ENCODE assay signal across 8 cellular contexts in genomic region chrX:13688772-13689518, GRCh38. TPM values are rescaled to one million over a fixed set of nuclear protein-coding genes. Genes with fewer than 3 reads are reported as not detected.
DNase-seq lines count a peak whose midpoint lies in the region; ATAC-seq, FAIRE-seq and TF ChIP-seq lines count a peak whose summit lies in the region.

Gene RAB9A, plus strand, starts transcription at chrX:13689128. Its CDS starts 19,619 bp downstream, at chrX:13708747.

- DNase-seq in CD14-positive monocyte (ENCODE audit: low spot score) (peak; percentile 59), H1 (ENCODE audit: low read depth in 1 of 2, low spot score in 2 of 2) (peak; percentile 9 to 90), mesenteric fat pad (ENCODE audit: low spot score) (peak; percentile 94)
- DNase-seq in NK-92 treated with Interleukin-12 subunit alpha and Interleukin-12 subunit beta, amount 100 ng/mL, for 24 hours (lab: John Stamatoyannopoulos, UW): peak; percentile 61
- DNase-seq in activated CD8-positive, alpha-beta memory T cell treated with anti-CD3 and anti-CD28 coated beads for 48 hours (ENCODE audit: low read depth in 2 of 3, low spot score in 2 of 3): peak; percentile 42 to 78 (median 63)
- DNase-seq in stimulated activated CD8-positive, alpha-beta memory T cell treated with anti-CD3 and anti-CD28 coated beads, Interleukin-15, amount 100 ng/mL, for 24 hours (ENCODE audit: low read depth): peak; percentile 55

- peaks cover 0 to 6% (median 0%) of the 10 kb centered on the region in 7 donors for H3K9me3 Mint-ChIP-seq in CD14-positive monocyte

- no peak within 1 kb of the TSS for H2BK20ac ChIP-seq in H1 (ENCODE audit: low read length)

- H4K20me1 ChIP-seq in H1 (replicated peaks in 1 of 2; ENCODE audit: control insufficient read depth in 1 of 2, insufficient read depth in 2 of 2, low read length in 2 of 2): peaks cover 0 to 6% of the 10 kb centered on the region in 2 experiments

- FAIRE-seq in H1 (lab: Jason Lieb, UNC): no peak

- H2BK5ac ChIP-seq in H1 (ENCODE audit: low read depth, low read length): 0 out of 2 replicates have a peak within 1 kb of the TSS, but pooled peaks have one; percentile 52

- H3K23ac ChIP-seq in H1 (ENCODE audit: insufficient read length): no peak within 1 kb of the TSS

- H2AK5ac ChIP-seq in H1 (ENCODE audit: low read depth, low read length): no peak within 1 kb of the TSS

- peak within 1 kb of the TSS; percentile 76; the same call in 1 of the 2 replicates for H2AFZ ChIP-seq in H1 (ENCODE audit: low read length)

- ATAC-seq in GM19395 (IDR thresholded peaks at IDR 0.05; ENCODE audit: unreplicated experiment): peak; percentile 79
- ATAC-seq in HG03571 (IDR thresholded peaks at IDR 0.05; ENCODE audit: unreplicated experiment): peak; percentile 53

- peaks cover 4% of the 10 kb centered on the region; the same call in 1 of the 2 replicates for H3K23me2 ChIP-seq in H1 (ENCODE audit: low read depth, low read length)

- no peak within 1 kb of the TSS for H2BK12ac ChIP-seq in H1 (ENCODE audit: low read depth, low read length)

- TF ChIP-seq POLR2A in H1 (IDR thresholded peaks at IDR 0.05; ENCODE audit: control extremely low read depth in 1 of 2, low read depth in 2 of 2, low read length in 2 of 2): peak in 1 of 2 experiments; percentile 41

- peak within 1 kb of the TSS; percentile 83 to 92 for H3K4me3 Mint-ChIP-seq in CD14-positive monocyte

- H3K79me2 ChIP-seq in H1 (ENCODE audit: control insufficient read depth in 1 of 2, insufficient read depth in 2 of 2, low read length in 2 of 2): peaks cover 4 to 44% of the 10 kb centered on the region in 2 experiments; a peak in 3 of 4 replicates

- intact Hi-C loops in CD14-positive monocyte (cut with micrococcal nuclease): no loop called here

- no peak within 1 kb of the TSS for H2BK15ac ChIP-seq in H1 (ENCODE audit: low read length)

- H3K36me3 ChIP-seq in H1 (ENCODE audit: control insufficient read depth in 2 of 4, insufficient read depth in 4 of 4, low read length in 3 of 4): no peaks in the 10 kb centered on the region

- peak within 1 kb of the TSS; percentile 70 to 76 for H3K4me2 ChIP-seq in H1 (ENCODE audit: insufficient read depth in 1 of 2, low read depth in 2 of 2, low read length in 2 of 2)

- H3K4me1 ChIP-seq in H1 (replicated peaks in 1 of 4; ENCODE audit: control insufficient read depth in 3 of 4, insufficient read depth in 4 of 4, low read length in 3 of 4): peaks cover 0 to 7% (median 3%) of the 10 kb centered on the region in 4 experiments; a peak in 4 of 7 replicates

- H3K18ac ChIP-seq in H1 (ENCODE audit: extremely low read depth, low read length): no peak within 1 kb of the TSS; the same call in 1 of the 2 replicates

- H3K79me1 ChIP-seq in H1 (ENCODE audit: low read depth, low read length): no peaks in the 10 kb centered on the region

- H3K27ac ChIP-seq in H1 (ENCODE audit: low read depth, low read length): peak within 1 kb of the TSS; percentile 85; the same call in 1 of the 2 replicates

- H3K14ac ChIP-seq in H1 (ENCODE audit: insufficient read length): no peak within 1 kb of the TSS

- no peaks in the 10 kb centered on the region for H3K9me3 ChIP-seq in H1 (ENCODE audit: insufficient read depth in 2 of 2, low read depth in 1 of 2, low read length in 1 of 2)

- peaks cover 0 to 39% (median 0%) of the 10 kb centered on the region in 3 donors for H3K27me3 Mint-ChIP-seq in CD14-positive monocyte (ENCODE audit: low read depth in 3 of 3)

- peak within 1 kb of the TSS; percentile 68 for H4K8ac ChIP-seq in H1 (ENCODE audit: extremely low read depth, insufficient read depth, low read length)

- H2BK120ac ChIP-seq in H1 (replicated peaks; ENCODE audit: low read depth, low read length): no peak within 1 kb of the TSS

- TF ChIP-seq CTCF in CD14-positive monocyte (IDR thresholded peaks at IDR 0.05) (no peak), H1 (IDR thresholded peaks at IDR 0.05; ENCODE audit: control extremely low read depth in 1 of 3, insufficient read depth in 1 of 3, low read depth in 1 of 3, low read length in 3 of 3) (no peak)

- H3K27me3 ChIP-seq in H1 (replicated peaks in 1 of 4; ENCODE audit: control insufficient read depth in 3 of 4, extremely low read depth in 1 of 4, insufficient read depth in 3 of 4, low read length in 3 of 4): peaks cover 0 to 2% (median 0%) of the 10 kb centered on the region in 4 experiments; a peak in 2 of 7 replicates

- no peak within 1 kb of the TSS for H3K56ac ChIP-seq in H1 (replicated peaks; ENCODE audit: insufficient read length, low read depth, low read length)

- peak within 1 kb of the TSS; percentile 80 to 91 (median 86) for H3K4me3 ChIP-seq in H1 (ENCODE audit: extremely low read depth in 1 of 4, insufficient read depth in 2 of 4, low read depth in 3 of 4, low read length in 4 of 4)

- peaks cover 43% of the 10 kb centered on the region for H3K4me1 Mint-ChIP-seq in CD14-positive monocyte

- no peaks in the 10 kb centered on the region for H3K36me3 Mint-ChIP-seq in CD14-positive monocyte

- peak within 1 kb of the TSS; percentile 74 to 83 (median 81) for H3K9ac ChIP-seq in H1 (replicated peaks in 1 of 4; ENCODE audit: extremely low read depth in 1 of 4, low read depth in 3 of 4, low read length in 3 of 4)

- 0% methylated on average over 3 of the region's 67 CpGs; no CpG with 5 or more reads in 1 of the 2 experiments for WGBS in H1 (ENCODE audit: extremely low coverage in 1 of 2, insufficient coverage in 1 of 2, insufficient read length in 1 of 2, insufficient replicate concordance in 2 of 2, low coverage in 1 of 2, low lambda C conversion rate in 2 of 2, missing lambda C conversion rate in 1 of 2), 2 experiments

- TF ChIP-seq RAD21 in H1 (IDR thresholded peaks at IDR 0.05 in 1 of 2, conservative IDR thresholded peaks at IDR 0.05 in 1 of 2; ENCODE audit: low read depth in 2 of 2, low read length in 2 of 2): no peak

- TF ChIP-seq EP300 in H1 (IDR thresholded peaks at IDR 0.05; ENCODE audit: borderline replicate concordance in 1 of 2, low read depth in 2 of 2, low read length in 2 of 2): no peak

- H4K91ac ChIP-seq in H1 (replicated peaks; ENCODE audit: insufficient read length, low read length): peak within 1 kb of the TSS; percentile 42

- H3K4ac ChIP-seq in H1 (replicated peaks; ENCODE audit: insufficient read length, low read depth, low read length): no peak within 1 kb of the TSS

- peak within 1 kb of the TSS; percentile 87 to 97 (median 94) for H3K27ac Mint-ChIP-seq in CD14-positive monocyte

- peak within 1 kb of the TSS; percentile 86 for H4K5ac ChIP-seq in H1 (ENCODE audit: insufficient read length, low read depth, low read length)

- POLR2A ChIA-PET in H1 (lab: Charles Lee; ENCODE audit: partially characterized antibody): interaction anchor here (0.9 to 1.9 kb wide), 3 partner anchors 46 to 134 kb away, joined by 3 to 7 read pairs (median 3); partner anchors contain the start of gene OFD1

- CTCF ChIA-PET in H1 (lab: Charles Lee; ENCODE audit: partially characterized antibody): no interaction called here

TF ChIP-seq in H1, 55 proteins besides CTCF, POLR2A, EP300 and RAD21 (continues in another document):
- no peak for TF ChIP-seq CBX5 (IDR thresholded peaks at IDR 0.05; ENCODE audit: low read depth, low read length)
- peak; percentile 69; the same call in 1 of the 2 replicates for TF ChIP-seq POLR2AphosphoS5 (IDR thresholded peaks at IDR 0.05; ENCODE audit: low read depth, low read length)
- no peak for TF ChIP-seq BACH1 (IDR thresholded peaks at IDR 0.05; ENCODE audit: low read length)
- peak; percentile 31; the same call in 1 of the 2 replicates for TF ChIP-seq TAF1 (IDR thresholded peaks at IDR 0.05; ENCODE audit: low read depth, low read length)
- TF ChIP-seq TAF7 (optimal IDR thresholded peaks at IDR 0.05; ENCODE audit: borderline replicate concordance, low read depth, low read length): no peak
- TF ChIP-seq SP4 (IDR thresholded peaks at IDR 0.05; ENCODE audit: low read length): no peak
- no peak for TF ChIP-seq NRF1 (IDR thresholded peaks at IDR 0.05; ENCODE audit: low read depth, low read length)
- no peak for TF ChIP-seq TBP (IDR thresholded peaks at IDR 0.05; ENCODE audit: low read depth, low read length)
- no peak for TF ChIP-seq RFX5 (IDR thresholded peaks at IDR 0.05; ENCODE audit: borderline replicate concordance, low read depth, low read length)
- TF ChIP-seq SIN3A (conservative IDR thresholded peaks at IDR 0.05 in 1 of 2, IDR thresholded peaks at IDR 0.05 in 1 of 2; ENCODE audit: low read depth in 1 of 2, low read length in 2 of 2): no peak; a peak in 1 of 4 replicates
- no peak for TF ChIP-seq RXRA (IDR thresholded peaks at IDR 0.05; ENCODE audit: insufficient read depth, low read depth, low read length)
- no peak for TF ChIP-seq HDAC2 (IDR thresholded peaks at IDR 0.05; ENCODE audit: borderline replicate concordance in 1 of 2, low read depth in 2 of 2, low read length in 2 of 2)
- TF ChIP-seq SIX5 (IDR thresholded peaks at IDR 0.05; ENCODE audit: low read depth, low read length): no peak
- TF ChIP-seq KDM4A (IDR thresholded peaks at IDR 0.05; ENCODE audit: low read depth, low read length, severe bottlenecking): peak; percentile 65
- no peak for TF ChIP-seq ATF3 (IDR thresholded peaks at IDR 0.05; ENCODE audit: insufficient read depth, low read depth, low read length)
- TF ChIP-seq, protein P1, sequence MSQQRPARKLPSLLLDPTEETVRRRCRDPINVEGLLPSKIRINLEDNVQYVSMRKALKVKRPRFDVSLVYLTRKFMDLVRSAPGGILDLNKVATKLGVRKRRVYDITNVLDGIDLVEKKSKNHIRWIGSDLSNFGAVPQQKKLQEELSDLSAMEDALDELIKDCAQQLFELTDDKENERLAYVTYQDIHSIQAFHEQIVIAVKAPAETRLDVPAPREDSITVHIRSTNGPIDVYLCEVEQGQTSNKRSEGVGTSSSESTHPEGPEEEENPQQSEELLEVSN (IDR thresholded peaks at IDR 0.05): no peak
- TF ChIP-seq MAFK (IDR thresholded peaks at IDR 0.05; ENCODE audit: low read depth, low read length): no peak
- no peak for TF ChIP-seq CREB1 (IDR thresholded peaks at IDR 0.05)

RNA-seq across cellular contexts. Expression of gene RAB9A, which starts in this region (rescaled TPM):
- polyA plus RNA-seq in CD14-positive monocyte: 10 to 100 TPM; 30.8 to 38.1 TPM
- total RNA-seq in H1 (2021; fragmentation: NEBNext Ultra II Directional; extraction: Animal tissue kit (Norgen Biotek cat#: 25700)): 29.4 and 34.0 TPM in 2 replicates
- 12.4 and 21.8 TPM in 2 replicates for polyA plus RNA-seq in H1 (2011; rRNA removed)
- 17.1 TPM for polyA plus RNA-seq in H1 (2011; cell fraction: cytosol; rRNA removed)
- polyA plus RNA-seq in H1 (2011; cell fraction: nucleus; rRNA removed): 5.7 TPM
- 19.8 to 21.8 TPM (median 20.8 TPM) in 4 replicates for polyA plus RNA-seq in H1 (2012, experiment 1 of 2)
- 5.5 TPM for polyA plus RNA-seq in H1 (2012, experiment 2 of 2)
- 21.1 TPM for polyA plus RNA-seq in H1 (2013, experiment 1 of 2)
- polyA plus RNA-seq in H1 (2013, experiment 2 of 2): 18.6 TPM
- 8.2 and 12.2 TPM in 2 replicates for polyA minus RNA-seq in H1 (2011; rRNA and poly(A)+ RNA removed)
- 9.7 TPM for polyA minus RNA-seq in H1 (2011; cell fraction: cytosol; rRNA and poly(A)+ RNA removed)
- polyA minus RNA-seq in H1 (2011; cell fraction: nucleus; rRNA and poly(A)+ RNA removed): 6.4 TPM
- 41.7 TPM for total RNA-seq in mesenteric fat pad

Comparison
In these comparisons a context has a peak if more than half of its experiments do, and no peak if none do; other contexts are left out.
1. Peak in every context shown above with its lines: DNase-seq, ATAC-seq, H3K4me3 ChIP-seq and H3K27ac ChIP-seq.